In the genomic region with DNA sequence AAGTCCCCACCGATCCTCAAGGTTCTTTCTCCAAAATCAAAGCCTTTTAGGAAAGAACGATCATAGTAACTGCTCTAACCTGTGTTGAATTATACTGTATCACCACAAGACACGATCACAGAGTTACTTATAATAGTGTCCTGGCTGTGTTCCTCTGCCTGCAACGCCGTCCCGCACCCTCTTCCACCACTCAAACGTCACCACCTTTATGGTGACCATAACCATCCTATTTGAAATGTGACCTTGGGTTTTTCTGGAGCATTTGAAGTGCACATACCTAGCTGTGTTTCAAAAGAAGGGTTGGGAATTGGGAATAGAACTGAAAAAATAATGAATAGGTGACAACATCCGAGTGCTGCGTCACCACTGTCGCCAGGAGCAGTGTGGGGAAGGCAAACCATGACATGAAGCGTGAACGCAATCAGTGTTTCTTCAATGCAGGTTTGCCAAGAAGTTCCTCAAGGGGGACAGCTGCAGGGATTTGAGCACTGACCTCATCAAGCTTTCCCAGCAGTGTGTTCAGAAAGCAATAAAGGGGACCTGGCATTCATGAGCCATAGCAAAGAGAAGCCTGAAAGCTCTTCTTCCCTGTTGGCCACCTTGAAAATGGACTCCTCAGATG, we compare ENCODE assay signal across 8 cellular contexts. TPM values are rescaled to one million over a fixed set of nuclear protein-coding genes. Genes with fewer than 3 reads are reported as not detected.
DNase-seq lines count a peak whose midpoint lies in the region; ATAC-seq and TF ChIP-seq lines count a peak whose summit lies in the region.

No MANE protein-coding gene starts in this region.

- intact Hi-C loops in MCF 10A (cut with micrococcal nuclease) = no loop called here

- peak overlapping the region; percentile 100 for H3K4me3 Mint-ChIP-seq in MCF 10A (ENCODE audit: unreplicated experiment)

- BruUV-seq in MCF 10A (replicated peaks; lab: Mats Ljungman, UMichigan) = TSS peak; percentile 84

- H3K27me3 Mint-ChIP-seq in MCF 10A (ENCODE audit: insufficient read depth, unreplicated experiment) = no peaks in the 10 kb centered on the region

- ATAC-seq in GM18505 (IDR thresholded peaks at IDR 0.05; ENCODE audit: unreplicated experiment) = no peak

- peak overlapping the region; percentile 52 for H3K4me3 ChIP-seq in AG04450 (ENCODE audit: low read depth, low read length)
- H3K4me3 ChIP-seq in HUES64 (ENCODE audit: low read length) = peak overlapping the region; percentile 90
- peak overlapping the region; percentile 48 to 60 for H3K4me3 ChIP-seq in muscle layer of colon (ENCODE audit: low read depth in 1 of 2, low read length in 2 of 2)

- POLR2A ChIA-PET in AG04450 (lab: Yijun Ruan, JAX) (no interaction called here), MCF 10A (lab: Yijun Ruan, JAX) (interaction anchor here (0.7 to 1.1 kb wide), 3 partner anchors 8 to 18 kb away, joined by 3 to 13 read pairs (median 3); a partner anchor contains a TSS)

- no peak for DNase-seq in AG04450 (ENCODE audit: low read depth, low spot score)
- DNase-seq in MCF 10A (ENCODE audit: unreplicated experiment) = no peak
- DNase-seq in putamen (ENCODE audit: low spot score) = no peak
- DNase-seq in NCI-H526 (lab: John Stamatoyannopoulos, UW) = no peak
- no peak for DNase-seq in stimulated activated CD8-positive, alpha-beta memory T cell treated with anti-CD3 and anti-CD28 coated beads, Interleukin-4, amount 100 ng/mL, for 48 hours

- peak overlapping the region; percentile 99 for H3K27ac Mint-ChIP-seq in MCF 10A (ENCODE audit: low read depth, unreplicated experiment)

- peaks cover 66% of the 10 kb centered on the region for H3K36me3 ChIP-seq in HUES64 (ENCODE audit: insufficient read depth, low read length)
- peaks cover 47% of the 10 kb centered on the region for H3K36me3 ChIP-seq in muscle layer of colon (ENCODE audit: insufficient read depth, low read length)

- H3K9me3 ChIP-seq in AG04450 (ENCODE audit: control insufficient read depth, insufficient read depth, low read length) (no peaks in the 10 kb centered on the region), HUES64 (ENCODE audit: insufficient read depth, low read depth, low read length) (no peaks in the 10 kb centered on the region), muscle layer of colon (ENCODE audit: low read length) (no peaks in the 10 kb centered on the region)

- no peaks in the 10 kb centered on the region for H3K9me3 Mint-ChIP-seq in MCF 10A (ENCODE audit: unreplicated experiment)

- no peak for TF ChIP-seq CTCF in AG04450 (IDR thresholded peaks at IDR 0.05; ENCODE audit: low read depth, low read length)
- no peak for TF ChIP-seq CTCF in MCF 10A (IDR thresholded peaks at IDR 0.05; ENCODE audit: unreplicated experiment)

- WGBS in HUES64 = 88% methylated on average over 12 of the region's 12 CpGs

- no peaks in the 10 kb centered on the region for H3K27me3 ChIP-seq in AG04450 (ENCODE audit: control insufficient read depth, insufficient read depth, low read length)
- no peaks in the 10 kb centered on the region for H3K27me3 ChIP-seq in HUES64 (ENCODE audit: insufficient read depth, low read length)
- H3K27me3 ChIP-seq in muscle layer of colon (ENCODE audit: control insufficient read depth in 1 of 2, insufficient read depth in 2 of 2, low read length in 2 of 2) = no peaks in the 10 kb centered on the region

- no peak for TF ChIP-seq POLR2A in GM18505 (IDR thresholded peaks at IDR 0.05; ENCODE audit: borderline replicate concordance, extremely low read depth, insufficient read depth, insufficient read length)

- peaks cover 61% of the 10 kb centered on the region for H3K36me3 Mint-ChIP-seq in MCF 10A (ENCODE audit: insufficient read depth, unreplicated experiment)

- H3K9ac ChIP-seq in HUES64 (ENCODE audit: low read depth, low read length) (0 out of 2 replicates have a peak overlapping the region, but pooled peaks have one; percentile 17), muscle layer of colon (ENCODE audit: low read length) (no peak overlapping the region)

- H3K4me1 Mint-ChIP-seq in MCF 10A (ENCODE audit: insufficient read depth, unreplicated experiment) = peaks cover 13% of the 10 kb centered on the region

- H3K27ac ChIP-seq in AG04450 (ENCODE audit: low read depth, low read length) (no peak overlapping the region), HUES64 (ENCODE audit: low read depth, low read length) (no peak overlapping the region), muscle layer of colon (ENCODE audit: low read depth, low read length) (peak overlapping the region; percentile 76)

- H3K4me1 ChIP-seq in HUES64 (ENCODE audit: insufficient read depth, low read length) (0 out of 2 replicates have a peak, but pooled peaks cover 2% of the 10 kb centered on the region), muscle layer of colon (ENCODE audit: insufficient read depth, low read length) (peaks cover 6% of the 10 kb centered on the region)

- CTCF ChIA-PET in AG04450 (lab: Charles Lee) = interaction anchor here (1.9 kb wide), 1 partner anchor 11 kb away, joined by 15 read pairs; no protein-coding TSS in a partner anchor
- CTCF ChIA-PET in MCF 10A (lab: Yijun Ruan, JAX) = interaction anchor here (0.5 to 1.1 kb wide), 2 partner anchors 10 to 399 kb away, joined by 3 to 10 read pairs; no protein-coding TSS in a partner anchor

RNA-seq across cellular contexts. Expression of a gene that starts 0.8 kb away (rescaled TPM):
- polyA plus RNA-seq in AG04450 (2011; rRNA removed) = 79.9 and 100 TPM in 2 replicates
- 28.4 and 33.7 TPM in 2 replicates for polyA minus RNA-seq in AG04450 (2011; rRNA and poly(A)+ RNA removed)
- 43.4 TPM for polyA plus RNA-seq in HUES64 (2013, experiment 1 of 2)
- 38.7 TPM for polyA plus RNA-seq in HUES64 (2013, experiment 2 of 2)
- 145 and 187 TPM in 2 replicates for total RNA-seq in MCF 10A (2022)

RNA-seq across cellular contexts. Expression of a gene that starts 17.0 kb away (rescaled TPM):
- 46.4 and 57.0 TPM in 2 replicates for polyA plus RNA-seq in AG04450 (2011; rRNA removed)
- 11.8 and 20.5 TPM in 2 replicates for polyA minus RNA-seq in AG04450 (2011; rRNA and poly(A)+ RNA removed)
- polyA plus RNA-seq in HUES64 (2013, experiment 1 of 2) = 129 TPM
- polyA plus RNA-seq in HUES64 (2013, experiment 2 of 2) = 140 TPM
- 99.4 and 99.5 TPM in 2 replicates for total RNA-seq in MCF 10A (2022)

RNA-seq across cellular contexts. Expression of a gene that starts 26.2 kb away (rescaled TPM):
- 44.6 and 49.2 TPM in 2 replicates for polyA plus RNA-seq in AG04450 (2011; rRNA removed)
- 40.1 and 49.5 TPM in 2 replicates for polyA minus RNA-seq in AG04450 (2011; rRNA and poly(A)+ RNA removed)
- polyA plus RNA-seq in HUES64 (2013, experiment 1 of 2) = 32.4 TPM
- 31.8 TPM for polyA plus RNA-seq in HUES64 (2013, experiment 2 of 2)
- 24.3 and 29.8 TPM in 2 replicates for total RNA-seq in MCF 10A (2022)
